Comparison of ENCODE assay signal across 1 cellular context in the genomic region with DNA sequence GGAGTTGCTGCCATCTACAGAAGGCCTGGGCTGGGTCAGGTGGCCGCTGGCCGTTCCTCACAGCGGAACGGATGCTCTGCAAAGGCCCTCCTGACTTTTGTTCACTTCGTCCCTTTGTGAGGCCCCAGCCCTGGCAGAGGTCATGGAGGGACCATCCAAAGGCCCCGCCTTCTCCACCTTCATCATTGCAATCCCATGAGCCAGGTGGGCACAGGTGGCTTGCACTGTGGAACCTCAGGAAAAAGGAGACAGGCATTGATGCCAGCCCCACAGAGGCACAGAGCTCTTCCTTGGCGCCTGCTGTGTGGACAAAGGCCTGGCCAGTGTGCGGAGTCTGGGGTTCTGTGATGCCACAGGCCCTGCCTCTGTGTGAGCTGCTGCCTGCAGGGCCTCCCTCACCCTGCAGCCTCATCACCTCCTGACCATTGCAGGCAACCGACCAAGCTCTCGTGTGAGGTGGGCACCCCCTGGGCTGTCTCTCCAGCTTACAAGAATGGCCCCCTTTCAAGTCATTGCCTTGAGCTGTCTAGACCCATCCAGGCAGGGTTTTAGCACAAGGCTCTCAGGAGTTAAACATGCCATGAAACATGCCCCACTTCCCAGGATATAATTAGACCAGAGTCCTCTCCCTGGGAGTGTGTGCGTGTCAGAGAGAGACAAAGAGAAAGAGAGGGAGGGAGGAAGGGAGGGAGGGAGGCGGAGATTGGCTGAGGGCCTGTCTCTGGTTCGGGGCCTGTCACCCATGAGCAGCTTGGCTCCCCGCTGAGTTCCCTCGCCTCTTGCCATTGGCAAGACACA.
TF ChIP-seq lines count a peak whose summit lies in the region.

No MANE protein-coding gene starts in this region.

TF ChIP-seq in HepG2, 621 proteins besides CTCF, POLR2A, EP300 and RAD21 (continued from another document and continues in another):
- TF ChIP-seq, protein P1, sequence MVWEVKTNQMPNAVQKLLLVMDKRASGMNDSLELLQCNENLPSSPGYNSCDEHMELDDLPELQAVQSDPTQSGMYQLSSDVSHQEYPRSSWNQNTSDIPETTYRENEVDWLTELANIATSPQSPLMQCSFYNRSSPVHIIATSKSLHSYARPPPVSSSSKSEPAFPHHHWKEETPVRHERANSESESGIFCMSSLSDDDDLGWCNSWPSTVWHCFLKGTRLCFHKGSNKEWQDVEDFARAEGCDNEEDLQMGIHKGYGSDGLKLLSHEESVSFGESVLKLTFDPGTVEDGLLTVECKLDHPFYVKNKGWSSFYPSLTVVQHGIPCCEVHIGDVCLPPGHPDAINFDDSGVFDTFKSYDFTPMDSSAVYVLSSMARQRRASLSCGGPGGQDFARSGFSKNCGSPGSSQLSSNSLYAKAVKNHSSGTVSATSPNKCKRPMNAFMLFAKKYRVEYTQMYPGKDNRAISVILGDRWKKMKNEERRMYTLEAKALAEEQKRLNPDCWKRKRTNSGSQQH (CRISPR knock-in tag; IDR thresholded peaks at IDR 0.05; ENCODE audit: low read depth): peak; percentile 3; the same call in 1 of the 2 replicates
- TF ChIP-seq, protein P2, sequence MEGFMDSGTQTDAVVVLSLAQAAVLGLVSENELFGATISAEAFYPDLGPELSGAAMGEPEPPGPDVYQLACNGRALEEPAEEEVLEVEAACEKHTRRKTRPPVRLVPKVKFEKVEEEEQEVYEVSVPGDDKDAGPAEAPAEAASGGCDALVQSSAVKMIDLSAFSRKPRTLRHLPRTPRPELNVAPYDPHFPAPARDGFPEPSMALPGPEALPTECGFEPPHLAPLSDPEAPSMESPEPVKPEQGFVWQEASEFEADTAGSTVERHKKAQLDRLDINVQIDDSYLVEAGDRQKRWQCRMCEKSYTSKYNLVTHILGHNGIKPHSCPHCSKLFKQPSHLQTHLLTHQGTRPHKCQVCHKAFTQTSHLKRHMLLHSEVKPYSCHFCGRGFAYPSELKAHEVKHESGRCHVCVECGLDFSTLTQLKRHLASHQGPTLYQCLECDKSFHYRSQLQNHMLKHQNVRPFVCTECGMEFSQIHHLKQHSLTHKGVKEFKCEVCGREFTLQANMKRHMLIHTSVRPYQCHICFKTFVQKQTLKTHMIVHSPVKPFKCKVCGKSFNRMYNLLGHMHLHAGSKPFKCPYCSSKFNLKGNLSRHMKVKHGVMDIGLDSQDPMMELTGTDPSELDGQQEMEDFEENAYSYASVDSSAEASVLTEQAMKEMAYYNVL (CRISPR knock-in tag; IDR thresholded peaks at IDR 0.05; ENCODE audit: borderline replicate concordance): peak; percentile 96
- TF ChIP-seq ZNF619 (CRISPR knock-in tag; IDR thresholded peaks at IDR 0.05) (peak; percentile 29), ARNTL (CRISPR knock-in tag; IDR thresholded peaks at IDR 0.05) (peak; percentile 86; the same call in 1 of the 2 replicates), ZNF317 (CRISPR knock-in tag; IDR thresholded peaks at IDR 0.05) (no peak; the same call in 1 of the 2 replicates), ZNF780A (CRISPR knock-in tag; IDR thresholded peaks at IDR 0.05) (no peak), ZNF777 (CRISPR knock-in tag; IDR thresholded peaks at IDR 0.05) (no peak; the same call in 1 of the 2 replicates), SP140L (CRISPR knock-in tag; IDR thresholded peaks at IDR 0.05; ENCODE audit: borderline replicate concordance) (0 out of 2 replicates have a peak, but pooled peaks have one; percentile 53), ZKSCAN8 (CRISPR knock-in tag; IDR thresholded peaks at IDR 0.05; ENCODE audit: borderline replicate concordance) (no peak), NAIF1 (CRISPR knock-in tag; IDR thresholded peaks at IDR 0.05; ENCODE audit: borderline replicate concordance) (peak; percentile 23; the same call in 1 of the 2 replicates), PAF1 (CRISPR knock-in tag; IDR thresholded peaks at IDR 0.05) (no peak), ZNF207 (IDR thresholded peaks at IDR 0.05; ENCODE audit: borderline replicate concordance) (no peak), SP2 (CRISPR knock-in tag; IDR thresholded peaks at IDR 0.05) (peak; percentile 55; the same call in 1 of the 2 replicates), GABPB1 (CRISPR knock-in tag; IDR thresholded peaks at IDR 0.05) (0 out of 2 replicates have a peak, but pooled peaks have one; percentile 29), TGIF2 (CRISPR knock-in tag; IDR thresholded peaks at IDR 0.05) (no peak), TSC22D2 (CRISPR knock-in tag; IDR thresholded peaks at IDR 0.05; ENCODE audit: borderline replicate concordance) (0 out of 2 replicates have a peak, but pooled peaks have one; percentile 34), ZNF737 (CRISPR knock-in tag; IDR thresholded peaks at IDR 0.05; ENCODE audit: borderline replicate concordance) (peak; percentile 26; the same call in 1 of the 2 replicates), NR2F6 (IDR thresholded peaks at IDR 0.05) (peak; percentile 66), NR2F6 (CRISPR knock-in tag; IDR thresholded peaks at IDR 0.05) (peak; percentile 56; the same call in 1 of the 2 replicates), ZNF335 (CRISPR knock-in tag; IDR thresholded peaks at IDR 0.05) (no peak), ZNF772 (CRISPR knock-in tag; IDR thresholded peaks at IDR 0.05) (peak; percentile 89), ZNF224 (CRISPR knock-in tag; IDR thresholded peaks at IDR 0.05) (peak; percentile 87; the same call in 1 of the 2 replicates)
- TF ChIP-seq, protein P3, sequence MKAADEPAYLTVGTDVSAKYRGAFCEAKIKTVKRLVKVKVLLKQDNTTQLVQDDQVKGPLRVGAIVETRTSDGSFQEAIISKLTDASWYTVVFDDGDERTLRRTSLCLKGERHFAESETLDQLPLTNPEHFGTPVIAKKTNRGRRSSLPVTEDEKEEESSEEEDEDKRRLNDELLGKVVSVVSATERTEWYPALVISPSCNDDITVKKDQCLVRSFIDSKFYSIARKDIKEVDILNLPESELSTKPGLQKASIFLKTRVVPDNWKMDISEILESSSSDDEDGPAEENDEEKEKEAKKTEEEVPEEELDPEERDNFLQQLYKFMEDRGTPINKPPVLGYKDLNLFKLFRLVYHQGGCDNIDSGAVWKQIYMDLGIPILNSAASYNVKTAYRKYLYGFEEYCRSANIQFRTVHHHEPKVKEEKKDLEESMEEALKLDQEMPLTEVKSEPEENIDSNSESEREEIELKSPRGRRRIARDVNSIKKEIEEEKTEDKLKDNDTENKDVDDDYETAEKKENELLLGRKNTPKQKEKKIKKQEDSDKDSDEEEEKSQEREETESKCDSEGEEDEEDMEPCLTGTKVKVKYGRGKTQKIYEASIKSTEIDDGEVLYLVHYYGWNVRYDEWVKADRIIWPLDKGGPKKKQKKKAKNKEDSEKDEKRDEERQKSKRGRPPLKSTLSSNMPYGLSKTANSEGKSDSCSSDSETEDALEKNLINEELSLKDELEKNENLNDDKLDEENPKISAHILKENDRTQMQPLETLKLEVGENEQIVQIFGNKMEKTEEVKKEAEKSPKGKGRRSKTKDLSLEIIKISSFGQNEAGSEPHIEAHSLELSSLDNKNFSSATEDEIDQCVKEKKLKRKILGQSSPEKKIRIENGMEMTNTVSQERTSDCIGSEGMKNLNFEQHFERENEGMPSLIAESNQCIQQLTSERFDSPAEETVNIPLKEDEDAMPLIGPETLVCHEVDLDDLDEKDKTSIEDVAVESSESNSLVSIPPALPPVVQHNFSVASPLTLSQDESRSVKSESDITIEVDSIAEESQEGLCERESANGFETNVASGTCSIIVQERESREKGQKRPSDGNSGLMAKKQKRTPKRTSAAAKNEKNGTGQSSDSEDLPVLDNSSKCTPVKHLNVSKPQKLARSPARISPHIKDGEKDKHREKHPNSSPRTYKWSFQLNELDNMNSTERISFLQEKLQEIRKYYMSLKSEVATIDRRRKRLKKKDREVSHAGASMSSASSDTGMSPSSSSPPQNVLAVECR (CRISPR knock-in tag; IDR thresholded peaks at IDR 0.05; ENCODE audit: borderline replicate concordance): peak; percentile 74
- TF ChIP-seq, protein P4, sequence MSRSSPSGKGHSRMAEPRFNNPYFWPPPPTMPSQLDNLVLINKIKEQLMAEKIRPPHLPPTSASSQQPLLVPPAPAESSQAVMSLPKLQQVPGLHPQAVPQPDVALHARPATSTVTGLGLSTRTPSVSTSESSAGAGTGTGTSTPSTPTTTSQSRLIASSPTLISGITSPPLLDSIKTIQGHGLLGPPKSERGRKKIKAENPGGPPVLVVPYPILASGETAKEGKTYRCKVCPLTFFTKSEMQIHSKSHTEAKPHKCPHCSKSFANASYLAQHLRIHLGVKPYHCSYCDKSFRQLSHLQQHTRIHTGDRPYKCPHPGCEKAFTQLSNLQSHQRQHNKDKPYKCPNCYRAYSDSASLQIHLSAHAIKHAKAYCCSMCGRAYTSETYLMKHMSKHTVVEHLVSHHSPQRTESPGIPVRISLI (CRISPR knock-in tag; IDR thresholded peaks at IDR 0.05; ENCODE audit: borderline replicate concordance): peak; percentile 69
- TF ChIP-seq, protein P5, sequence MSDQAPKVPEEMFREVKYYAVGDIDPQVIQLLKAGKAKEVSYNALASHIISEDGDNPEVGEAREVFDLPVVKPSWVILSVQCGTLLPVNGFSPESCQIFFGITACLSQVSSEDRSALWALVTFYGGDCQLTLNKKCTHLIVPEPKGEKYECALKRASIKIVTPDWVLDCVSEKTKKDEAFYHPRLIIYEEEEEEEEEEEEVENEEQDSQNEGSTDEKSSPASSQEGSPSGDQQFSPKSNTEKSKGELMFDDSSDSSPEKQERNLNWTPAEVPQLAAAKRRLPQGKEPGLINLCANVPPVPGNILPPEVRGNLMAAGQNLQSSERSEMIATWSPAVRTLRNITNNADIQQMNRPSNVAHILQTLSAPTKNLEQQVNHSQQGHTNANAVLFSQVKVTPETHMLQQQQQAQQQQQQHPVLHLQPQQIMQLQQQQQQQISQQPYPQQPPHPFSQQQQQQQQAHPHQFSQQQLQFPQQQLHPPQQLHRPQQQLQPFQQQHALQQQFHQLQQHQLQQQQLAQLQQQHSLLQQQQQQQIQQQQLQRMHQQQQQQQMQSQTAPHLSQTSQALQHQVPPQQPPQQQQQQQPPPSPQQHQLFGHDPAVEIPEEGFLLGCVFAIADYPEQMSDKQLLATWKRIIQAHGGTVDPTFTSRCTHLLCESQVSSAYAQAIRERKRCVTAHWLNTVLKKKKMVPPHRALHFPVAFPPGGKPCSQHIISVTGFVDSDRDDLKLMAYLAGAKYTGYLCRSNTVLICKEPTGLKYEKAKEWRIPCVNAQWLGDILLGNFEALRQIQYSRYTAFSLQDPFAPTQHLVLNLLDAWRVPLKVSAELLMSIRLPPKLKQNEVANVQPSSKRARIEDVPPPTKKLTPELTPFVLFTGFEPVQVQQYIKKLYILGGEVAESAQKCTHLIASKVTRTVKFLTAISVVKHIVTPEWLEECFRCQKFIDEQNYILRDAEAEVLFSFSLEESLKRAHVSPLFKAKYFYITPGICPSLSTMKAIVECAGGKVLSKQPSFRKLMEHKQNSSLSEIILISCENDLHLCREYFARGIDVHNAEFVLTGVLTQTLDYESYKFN (CRISPR knock-in tag; conservative IDR thresholded peaks at IDR 0.05): peak; percentile 62
- TF ChIP-seq, protein P6, sequence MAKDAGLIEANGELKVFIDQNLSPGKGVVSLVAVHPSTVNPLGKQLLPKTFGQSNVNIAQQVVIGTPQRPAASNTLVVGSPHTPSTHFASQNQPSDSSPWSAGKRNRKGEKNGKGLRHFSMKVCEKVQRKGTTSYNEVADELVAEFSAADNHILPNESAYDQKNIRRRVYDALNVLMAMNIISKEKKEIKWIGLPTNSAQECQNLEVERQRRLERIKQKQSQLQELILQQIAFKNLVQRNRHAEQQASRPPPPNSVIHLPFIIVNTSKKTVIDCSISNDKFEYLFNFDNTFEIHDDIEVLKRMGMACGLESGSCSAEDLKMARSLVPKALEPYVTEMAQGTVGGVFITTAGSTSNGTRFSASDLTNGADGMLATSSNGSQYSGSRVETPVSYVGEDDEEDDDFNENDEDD (CRISPR knock-in tag; IDR thresholded peaks at IDR 0.05; ENCODE audit: borderline replicate concordance): peak; percentile 64; the same call in 1 of the 2 replicates
- TF ChIP-seq, protein P7, sequence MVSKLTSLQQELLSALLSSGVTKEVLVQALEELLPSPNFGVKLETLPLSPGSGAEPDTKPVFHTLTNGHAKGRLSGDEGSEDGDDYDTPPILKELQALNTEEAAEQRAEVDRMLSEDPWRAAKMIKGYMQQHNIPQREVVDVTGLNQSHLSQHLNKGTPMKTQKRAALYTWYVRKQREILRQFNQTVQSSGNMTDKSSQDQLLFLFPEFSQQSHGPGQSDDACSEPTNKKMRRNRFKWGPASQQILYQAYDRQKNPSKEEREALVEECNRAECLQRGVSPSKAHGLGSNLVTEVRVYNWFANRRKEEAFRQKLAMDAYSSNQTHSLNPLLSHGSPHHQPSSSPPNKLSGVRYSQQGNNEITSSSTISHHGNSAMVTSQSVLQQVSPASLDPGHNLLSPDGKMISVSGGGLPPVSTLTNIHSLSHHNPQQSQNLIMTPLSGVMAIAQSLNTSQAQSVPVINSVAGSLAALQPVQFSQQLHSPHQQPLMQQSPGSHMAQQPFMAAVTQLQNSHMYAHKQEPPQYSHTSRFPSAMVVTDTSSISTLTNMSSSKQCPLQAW (CRISPR knock-in tag; IDR thresholded peaks at IDR 0.05): peak; percentile 88
- TF ChIP-seq, protein P8, sequence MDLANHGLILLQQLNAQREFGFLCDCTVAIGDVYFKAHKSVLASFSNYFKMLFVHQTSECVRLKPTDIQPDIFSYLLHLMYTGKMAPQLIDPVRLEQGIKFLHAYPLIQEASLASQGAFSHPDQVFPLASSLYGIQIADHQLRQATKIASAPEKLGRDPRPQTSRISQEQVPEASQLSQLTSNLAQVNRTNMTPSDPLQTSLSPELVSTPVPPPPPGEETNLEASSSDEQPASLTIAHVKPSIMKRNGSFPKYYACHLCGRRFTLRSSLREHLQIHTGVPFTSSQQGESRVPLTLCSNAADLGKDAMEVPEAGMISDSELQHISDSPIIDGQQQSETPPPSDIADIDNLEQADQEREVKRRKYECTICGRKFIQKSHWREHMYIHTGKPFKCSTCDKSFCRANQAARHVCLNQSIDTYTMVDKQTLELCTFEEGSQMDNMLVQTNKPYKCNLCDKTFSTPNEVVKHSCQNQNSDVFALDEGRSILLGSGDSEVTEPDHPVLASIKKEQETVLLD (CRISPR knock-in tag; IDR thresholded peaks at IDR 0.05; ENCODE audit: low read depth): no peak
- TF ChIP-seq, protein P9, sequence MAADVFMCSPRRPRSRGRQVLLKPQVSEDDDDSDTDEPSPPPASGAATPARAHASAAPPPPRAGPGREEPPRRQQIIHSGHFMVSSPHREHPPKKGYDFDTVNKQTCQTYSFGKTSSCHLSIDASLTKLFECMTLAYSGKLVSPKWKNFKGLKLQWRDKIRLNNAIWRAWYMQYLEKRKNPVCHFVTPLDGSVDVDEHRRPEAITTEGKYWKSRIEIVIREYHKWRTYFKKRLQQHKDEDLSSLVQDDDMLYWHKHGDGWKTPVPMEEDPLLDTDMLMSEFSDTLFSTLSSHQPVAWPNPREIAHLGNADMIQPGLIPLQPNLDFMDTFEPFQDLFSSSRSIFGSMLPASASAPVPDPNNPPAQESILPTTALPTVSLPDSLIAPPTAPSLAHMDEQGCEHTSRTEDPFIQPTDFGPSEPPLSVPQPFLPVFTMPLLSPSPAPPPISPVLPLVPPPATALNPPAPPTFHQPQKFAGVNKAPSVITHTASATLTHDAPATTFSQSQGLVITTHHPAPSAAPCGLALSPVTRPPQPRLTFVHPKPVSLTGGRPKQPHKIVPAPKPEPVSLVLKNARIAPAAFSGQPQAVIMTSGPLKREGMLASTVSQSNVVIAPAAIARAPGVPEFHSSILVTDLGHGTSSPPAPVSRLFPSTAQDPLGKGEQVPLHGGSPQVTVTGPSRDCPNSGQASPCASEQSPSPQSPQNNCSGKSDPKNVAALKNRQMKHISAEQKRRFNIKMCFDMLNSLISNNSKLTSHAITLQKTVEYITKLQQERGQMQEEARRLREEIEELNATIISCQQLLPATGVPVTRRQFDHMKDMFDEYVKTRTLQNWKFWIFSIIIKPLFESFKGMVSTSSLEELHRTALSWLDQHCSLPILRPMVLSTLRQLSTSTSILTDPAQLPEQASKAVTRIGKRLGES (CRISPR knock-in tag; IDR thresholded peaks at IDR 0.05; ENCODE audit: borderline replicate concordance): no peak
